In genomic region chr6:16230953-16231352, GRCh38 we compare ENCODE assay signal across 20 cellular contexts. TPM values are rescaled to one million over a fixed set of nuclear protein-coding genes. Genes with fewer than 3 reads are reported as not detected.
A peak's percentile ranks its signal among the peaks of the same experiment; 100 is the strongest.
DNase-seq lines count a peak whose midpoint lies in the region; ATAC-seq, FAIRE-seq and TF ChIP-seq lines count a peak whose summit lies in the region.
"Had no signal": no experiment of that assay in that cellular context is flagged by ENCODE, and none has a peak within 500 bp of the region (broad histone marks: within the 10 kb centered on the region; RNA-seq: fewer than 3 reads in every experiment).

No MANE protein-coding gene starts in this region.

- FAIRE-seq in GM12891 (lab: Jason Lieb, UNC), result peak; percentile 38
- FAIRE-seq: A204.1, D721Med, G401.6 had no signal

- no peak for TF ChIP-seq POLR2A in GM12891 (IDR thresholded peaks at IDR 0.05; ENCODE audit: low read depth, low read length)

- H3K9ac ChIP-seq in endodermal cell (ENCODE audit: extremely low read depth, low read length, poor library complexity, severe bottlenecking), result no peak overlapping the region

- no peak overlapping the region for H3K27ac ChIP-seq in endodermal cell (ENCODE audit: low read depth, low read length)
- H3K27ac ChIP-seq in upper lobe of right lung, result no peak overlapping the region
- H3K27ac ChIP-seq: HL-60 had no signal

- H3K4me1 Mint-ChIP-seq in endodermal cell (peaks cover 2% of the 10 kb centered on the region), type B pancreatic cell (ENCODE audit: unreplicated experiment) (peaks cover 7% of the 10 kb centered on the region)

- H3K4me3 ChIP-seq in endodermal cell (ENCODE audit: low read length), result no peak overlapping the region
- H3K4me3 ChIP-seq in upper lobe of right lung, result no peak overlapping the region

- H3K4me3 Mint-ChIP-seq in endodermal cell, result no peak overlapping the region
- H3K4me3 Mint-ChIP-seq in type B pancreatic cell, result no peak overlapping the region
- H3K4me3 Mint-ChIP-seq: CD4-positive, alpha-beta T cell; HFFc6 had no signal

- H3K27me3 ChIP-seq in endodermal cell (ENCODE audit: control insufficient read depth, insufficient read depth, low read length, poor library complexity, severe bottlenecking) (peaks cover 6% of the 10 kb centered on the region), upper lobe of right lung (no peaks in the 10 kb centered on the region)
- H3K27me3 ChIP-seq: BE2C had no signal

- 89 to 96% methylated on average over 9 of the region's 9 CpGs for whole genome bisulfite sequencing in endodermal cell (ENCODE audit: insufficient coverage in 1 of 2, insufficient read length in 1 of 2), 2 experiments

- TF ChIP-seq CTCF in endodermal cell (conservative IDR thresholded peaks at IDR 0.05) (peak; percentile 21), upper lobe of right lung (IDR thresholded peaks at IDR 0.05) (no peak), type B pancreatic cell (conservative IDR thresholded peaks at IDR 0.05) (no peak)

- DNase-seq in GM12891 (ENCODE audit: insufficient read length, low spot score), result no peak
- peak; percentile 50 for DNase-seq in UCSD-AML1 (lab: John Stamatoyannopoulos, UW; ENCODE audit: unreplicated experiment)
- DNase-seq in endodermal cell, result peak; percentile 60
- no peak for DNase-seq in upper lobe of right lung
- DNase-seq in type B pancreatic cell (ENCODE audit: extremely low spot score, unreplicated experiment), result no peak
- DNase-seq: ACHN; BE2C; C1 segment of cervical spinal cord; Caco-2; CD4-positive, alpha-beta T cell; GOT3; H7; HFFc6 had no signal

- H3K4me1 ChIP-seq in endodermal cell (ENCODE audit: control insufficient read depth, insufficient read depth, low read length), result peaks cover 5% of the 10 kb centered on the region
- H3K4me1 ChIP-seq in upper lobe of right lung, result peaks cover 16% of the 10 kb centered on the region
- H3K4me1 ChIP-seq: BE2C, Caco-2 had no signal

- H3K9me3 Mint-ChIP-seq in endodermal cell (peaks cover 5% of the 10 kb centered on the region), type B pancreatic cell (peaks cover 4% of the 10 kb centered on the region)
- H3K9me3 Mint-ChIP-seq: CD4-positive, alpha-beta T cell; HFFc6 had no signal

- no peaks in the 10 kb centered on the region for H3K36me3 ChIP-seq in endodermal cell (ENCODE audit: control insufficient read depth, insufficient read depth, low read length)
- no peaks in the 10 kb centered on the region for H3K36me3 ChIP-seq in upper lobe of right lung
- H3K36me3 ChIP-seq: BE2C had no signal

- H3K36me3 Mint-ChIP-seq in endodermal cell (ENCODE audit: low read depth), result no peaks in the 10 kb centered on the region
- no peaks in the 10 kb centered on the region for H3K36me3 Mint-ChIP-seq in type B pancreatic cell

- no peaks in the 10 kb centered on the region for H3K9me3 ChIP-seq in endodermal cell (ENCODE audit: control insufficient read depth, low read length)
- H3K9me3 ChIP-seq in upper lobe of right lung, result no peaks in the 10 kb centered on the region
- H3K9me3 ChIP-seq: BE2C, Caco-2 had no signal

- H3K27me3 Mint-ChIP-seq in endodermal cell (ENCODE audit: insufficient read depth) (peaks cover 17% of the 10 kb centered on the region), type B pancreatic cell (peaks cover 6% of the 10 kb centered on the region)

- H3K27ac Mint-ChIP-seq in endodermal cell (no peak overlapping the region), type B pancreatic cell (no peak overlapping the region)
- H3K27ac Mint-ChIP-seq: CD4-positive, alpha-beta T cell; HFFc6 had no signal

- intact Hi-C loops in upper lobe of right lung (cut with DNase I), result no loop called here

- peak; percentile 72 for ATAC-seq in upper lobe of right lung
- no peak for ATAC-seq in GM19452 (IDR thresholded peaks at IDR 0.05; ENCODE audit: unreplicated experiment)
- ATAC-seq in GM18858 (IDR thresholded peaks at IDR 0.05; ENCODE audit: unreplicated experiment), result no peak
- ATAC-seq: HCT116 had no signal

TF ChIP-seq in GM12891, 5 proteins besides CTCF, POLR2A, EP300 and RAD21:
- TF ChIP-seq PAX5 (IDR thresholded peaks at IDR 0.05; ENCODE audit: insufficient read depth, low read length, severe bottlenecking) (no peak), POU2F2 (IDR thresholded peaks at IDR 0.05; ENCODE audit: low read depth, low read length) (no peak), POLR2AphosphoS5 (IDR thresholded peaks at IDR 0.05; ENCODE audit: low read depth, low read length) (no peak), TAF1 (IDR thresholded peaks at IDR 0.05; ENCODE audit: low read depth, low read length) (no peak), SPI1 (IDR thresholded peaks at IDR 0.05; ENCODE audit: low read depth, low read length) (no peak)

RNA-seq across cellular contexts. Expression of gene GMPR, which starts 7.4 kb away (rescaled TPM):
- 9.8 TPM for polyA plus RNA-seq in GM12891 (2012; ENCODE audit: low read depth, missing spikeins)
- total RNA-seq in endodermal cell, result 10 to 100 TPM in 1 of 2 donors, 1 to 10 TPM in 1; 4.9 to 20.7 TPM
- 6.1 TPM for polyA plus RNA-seq in endodermal cell (2013, experiment 1 of 2)
- polyA plus RNA-seq in endodermal cell (2013, experiment 2 of 2), result 6.0 TPM
- total RNA-seq in upper lobe of right lung, result 17.6 TPM
- 1.8 and 3.8 TPM in 2 replicates for total RNA-seq in type B pancreatic cell (ENCODE audit: low replicate concordance)

Comparison
In these comparisons a context has a peak if more than half of its experiments do, and no peak if none do; other contexts are left out.
1. DNase-seq: peak in UCSD-AML1 (single experiment) and endodermal cell (single experiment); none in GM12891 (single experiment), upper lobe of right lung (single experiment) and type B pancreatic cell (single experiment).